11 cellular contexts compared by ENCODE assay signal in the genomic region with DNA sequence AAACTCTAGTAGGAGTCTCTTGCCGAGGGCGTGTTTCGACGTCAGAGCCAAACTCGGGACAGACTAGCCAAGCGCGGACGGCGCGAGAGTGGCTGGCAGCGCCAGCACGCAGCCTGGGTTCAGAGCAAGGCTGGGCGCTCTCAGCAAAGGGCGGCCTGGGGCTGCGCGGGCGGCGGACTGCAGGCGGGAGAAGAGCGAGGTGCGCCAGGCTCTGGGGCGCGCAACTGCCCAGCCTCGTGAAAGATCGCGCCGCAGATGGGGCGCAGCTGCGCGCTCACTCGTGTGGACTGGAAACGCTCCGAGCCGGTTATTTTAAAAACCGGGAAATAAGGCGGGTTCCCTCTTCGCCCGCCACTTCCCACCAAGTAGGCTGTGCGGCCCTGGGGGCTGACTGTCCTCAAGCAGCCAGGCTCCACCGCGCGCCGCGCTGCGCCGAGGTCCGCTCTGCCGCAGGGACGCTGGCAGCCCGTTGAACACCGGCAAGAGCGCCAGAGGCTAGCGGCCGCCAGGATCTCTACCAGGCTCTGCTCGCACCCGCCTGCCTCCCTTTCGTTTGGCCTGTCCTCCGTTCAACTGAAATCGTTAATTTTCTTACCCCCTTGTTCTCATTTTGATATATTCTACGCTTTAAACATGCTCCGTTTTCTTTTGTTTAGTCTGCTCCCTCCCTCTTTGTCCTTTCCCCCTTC. TPM values are rescaled to one million over a fixed set of nuclear protein-coding genes. Genes with fewer than 3 reads are reported as not detected.
DNase-seq lines count a peak whose midpoint lies in the region; ATAC-seq and TF ChIP-seq lines count a peak whose summit lies in the region.
"Had no signal": no experiment of that assay in that cellular context is flagged by ENCODE, and none has a peak within 500 bp of the region (broad histone marks: within the 10 kb centered on the region; RNA-seq: fewer than 3 reads in every experiment).

No MANE protein-coding gene starts in this region.

- H2AK5ac ChIP-seq in trophoblast cell (ENCODE audit: low read length): no peak overlapping the region

- no peak overlapping the region for H2BK5ac ChIP-seq in trophoblast cell (ENCODE audit: low read depth, low read length, poor library complexity)

- H4K8ac ChIP-seq in trophoblast cell (ENCODE audit: low read depth, low read length): no peak overlapping the region

- no peak overlapping the region for H3K23ac ChIP-seq in trophoblast cell (ENCODE audit: low read length)

- no peak for DNase-seq in activated B cell treated with CpG ODN at 0.5 μM for 24 hours
- DNase-seq in foreskin fibroblast: peak in 1 of 2 donors; percentile 38
- DNase-seq in trophoblast cell: no peak
- DNase-seq in medulla oblongata (ENCODE audit: extremely low spot score): no peak
- no peak for DNase-seq in NCI-H146 (lab: John Stamatoyannopoulos, UW)
- DNase-seq in head of caudate nucleus: no peak
- DNase-seq in body of pancreas: no peak
- DNase-seq: NCI-H446 treated with DMSO at 0.1 percent for 48 hours had no signal

- peaks cover 41% of the 10 kb centered on the region for H3K27me3 Mint-ChIP-seq in activated B cell treated with CpG ODN at 0.5 μM for 24 hours

- H3K4ac ChIP-seq in trophoblast cell (ENCODE audit: low read depth, low read length): no peak overlapping the region

- no peaks in the 10 kb centered on the region for H3K9me3 Mint-ChIP-seq in activated B cell treated with CpG ODN at 0.5 μM for 24 hours

- H3K4me1 Mint-ChIP-seq in activated B cell treated with CpG ODN at 0.5 μM for 24 hours: peaks cover 23% of the 10 kb centered on the region

- intact Hi-C loops in activated B cell treated with CpG ODN at 0.5 μM for 24 hours (cut with micrococcal nuclease): loop anchor here (5.0 kb wide), 1 partner anchor 34 kb away; no protein-coding TSS in a partner anchor
- intact Hi-C loops in head of caudate nucleus (cut with DNase I): no loop called here
- intact Hi-C loops in body of pancreas (cut with DNase I): no loop called here

- H3K79me2 ChIP-seq in trophoblast cell (ENCODE audit: control insufficient read depth, insufficient read depth, low read length, poor library complexity): no peaks in the 10 kb centered on the region

- H3K9ac ChIP-seq in ES-I3 (ENCODE audit: low read depth, low read length): peak overlapping the region; percentile 43; the same call in 1 of the 2 replicates
- no peak overlapping the region for H3K9ac ChIP-seq in trophoblast cell (ENCODE audit: low read length)
- H3K9ac ChIP-seq: KMS-11 had no signal

- H3K27ac ChIP-seq in trophoblast cell (ENCODE audit: low read depth, low read length) (no peak overlapping the region), body of pancreas (no peak overlapping the region)
- H3K27ac ChIP-seq: KMS-11, SK-N-MC had no signal

- H3K4me2 ChIP-seq in trophoblast cell (ENCODE audit: low read length): peak overlapping the region; percentile 44
- H3K4me2 ChIP-seq: KMS-11 had no signal

- no CpG with 5 or more reads among the region's 61 CpGs for WGBS in trophoblast cell (ENCODE audit: extremely low coverage, insufficient coverage, insufficient read length)
- 10 to 25% methylated on average over 22 to 53 of the region's 61 CpGs for WGBS in body of pancreas, 2 donors

- H3K4me3 ChIP-seq in foreskin fibroblast (ENCODE audit: low read depth in 1 of 2, low read length in 2 of 2): peak overlapping the region; percentile 54 to 56
- H3K4me3 ChIP-seq in trophoblast cell (ENCODE audit: low read depth, low read length): no peak overlapping the region
- H3K4me3 ChIP-seq in body of pancreas: no peak overlapping the region

- POLR2A ChIA-PET in activated B cell treated with CpG ODN at 0.5 μM for 24 hours (lab: Charles Lee): interaction anchor here (1.2 to 2.0 kb wide), 2 partner anchors 20 to 34 kb away, joined by 3 to 8 read pairs; a partner anchor contains a TSS

- no peak overlapping the region for H3K14ac ChIP-seq in trophoblast cell (ENCODE audit: low read length)

- ATAC-seq in activated B cell treated with CpG ODN at 0.5 μM for 24 hours (ENCODE audit: low read depth): peak; percentile 36
- no peak for ATAC-seq in body of pancreas

- no peaks in the 10 kb centered on the region for H3K36me3 ChIP-seq in ES-I3 (ENCODE audit: insufficient read depth, low read length)
- no peaks in the 10 kb centered on the region for H3K36me3 ChIP-seq in trophoblast cell (ENCODE audit: control insufficient read depth in 1 of 2, insufficient read depth in 2 of 2, low read length in 2 of 2)
- H3K36me3 ChIP-seq in body of pancreas (replicated peaks in 1 of 2; ENCODE audit: insufficient read depth in 1 of 2, low read depth in 2 of 2): no peaks in the 10 kb centered on the region

- no peak for TF ChIP-seq POLR2A in body of pancreas (IDR thresholded peaks at IDR 0.05)

- peak overlapping the region; percentile 53 for H2BK12ac ChIP-seq in trophoblast cell (ENCODE audit: low read length)

- no peak overlapping the region for H2AFZ ChIP-seq in trophoblast cell (ENCODE audit: insufficient read depth, low read length, poor library complexity)

- H3K27me3 ChIP-seq in trophoblast cell (ENCODE audit: insufficient read depth, low read length): peaks cover 65% of the 10 kb centered on the region
- H3K27me3 ChIP-seq in body of pancreas: peaks cover 15 to 43% of the 10 kb centered on the region in 2 donors

- no peaks in the 10 kb centered on the region for H3K36me3 Mint-ChIP-seq in activated B cell treated with CpG ODN at 0.5 μM for 24 hours (ENCODE audit: low read depth)

- H3K18ac ChIP-seq in trophoblast cell (ENCODE audit: low read length): no peak overlapping the region

- H2BK120ac ChIP-seq in trophoblast cell (ENCODE audit: insufficient read depth, low read length, poor library complexity): no peak overlapping the region

- no peaks in the 10 kb centered on the region for H3K9me3 ChIP-seq in ES-I3 (ENCODE audit: control insufficient read depth, insufficient read depth, low read length)
- peaks cover 17% of the 10 kb centered on the region for H3K9me3 ChIP-seq in trophoblast cell (ENCODE audit: insufficient read depth, low read depth, low read length)
- H3K9me3 ChIP-seq in body of pancreas: no peaks in the 10 kb centered on the region

- CTCF ChIA-PET in activated B cell treated with CpG ODN at 0.5 μM for 24 hours (lab: Charles Lee): no interaction called here

- TF ChIP-seq CTCF in activated B cell treated with CpG ODN at 0.5 μM for 24 hours (IDR thresholded peaks at IDR 0.05) (no peak), foreskin fibroblast (IDR thresholded peaks at IDR 0.05; ENCODE audit: low read depth, low read length) (no peak), body of pancreas (IDR thresholded peaks at IDR 0.05) (no peak)

- H4K12ac ChIP-seq in trophoblast cell (ENCODE audit: low read depth, low read length): no peak overlapping the region

- H4K91ac ChIP-seq in trophoblast cell (ENCODE audit: low read depth, low read length): no peak overlapping the region

- H3K27ac Mint-ChIP-seq in activated B cell treated with CpG ODN at 0.5 μM for 24 hours: no peak overlapping the region

- H3K79me1 ChIP-seq in trophoblast cell (ENCODE audit: low read length): peaks cover 3% of the 10 kb centered on the region

- H3K4me1 ChIP-seq in ES-I3 (ENCODE audit: insufficient read depth, low read length): peaks cover 6% of the 10 kb centered on the region; the same call in 1 of the 2 replicates
- peaks cover 18 to 24% of the 10 kb centered on the region in 2 experiments for H3K4me1 ChIP-seq in trophoblast cell (ENCODE audit: control insufficient read depth in 1 of 2, insufficient read depth in 2 of 2, low read length in 2 of 2)
- peaks cover 17% of the 10 kb centered on the region for H3K4me1 ChIP-seq in body of pancreas

- peak overlapping the region; percentile 76 for H3K4me3 Mint-ChIP-seq in activated B cell treated with CpG ODN at 0.5 μM for 24 hours

RNA-seq across cellular contexts. Expression of a gene that starts 2.4 kb away (rescaled TPM):
- total RNA-seq in activated B cell treated with CpG ODN at 0.5 μM for 24 hours (not detected in 2 replicates), body of pancreas (not detected)
- 0.14 and 0.19 TPM in 2 replicates for polyA plus RNA-seq in trophoblast cell (2013)

RNA-seq across cellular contexts. Expression of a gene that starts 33.7 kb away (rescaled TPM):
- 60.4 and 77.3 TPM in 2 replicates for total RNA-seq in activated B cell treated with CpG ODN at 0.5 μM for 24 hours
- polyA plus RNA-seq in trophoblast cell (2013): 22.7 and 23.9 TPM in 2 replicates
- total RNA-seq in body of pancreas: 10 to 100 TPM; 22.7 to 24.1 TPM

RNA-seq across cellular contexts. Expression of a gene that starts 44.1 kb away (rescaled TPM):
- total RNA-seq in activated B cell treated with CpG ODN at 0.5 μM for 24 hours: not detected in 2 replicates
- polyA plus RNA-seq in trophoblast cell (2013): not detected in 2 replicates
- not detected for total RNA-seq in body of pancreas

Comparison
In these comparisons a context has a peak if more than half of its experiments do, and no peak if none do; other contexts are left out.
1. H3K4me3 ChIP-seq: peak in foreskin fibroblast (2 of 2); none in trophoblast cell (single experiment) and body of pancreas (0 of 2).